20 cellular contexts compared by ENCODE assay signal in genomic region chr22:44544523-44545433, GRCh38. TPM values are rescaled to one million over a fixed set of nuclear protein-coding genes. Genes with fewer than 3 reads are reported as not detected.
DNase-seq lines count a peak whose midpoint lies in the region; ATAC-seq, FAIRE-seq and TF ChIP-seq lines count a peak whose summit lies in the region.
"Had no signal": no experiment of that assay in that cellular context is flagged by ENCODE, and none has a peak within 500 bp of the region (broad histone marks: within the 10 kb centered on the region; RNA-seq: fewer than 3 reads in every experiment).

No MANE protein-coding gene starts in this region.

- H3K14ac ChIP-seq in H1 (ENCODE audit: insufficient read length) (peak overlapping the region; percentile 37), H9 (ENCODE audit: insufficient read depth, low read length) (no peak overlapping the region)

- 92% methylated on average over 19 of the region's 19 CpGs; no CpG with 5 or more reads in 1 of the 2 experiments for WGBS in H1 (ENCODE audit: extremely low coverage in 1 of 2, insufficient coverage in 1 of 2, insufficient read length in 1 of 2, insufficient replicate concordance in 2 of 2, low coverage in 1 of 2, low lambda C conversion rate in 2 of 2, missing lambda C conversion rate in 1 of 2), 2 experiments
- no CpG with 5 or more reads among the region's 19 CpGs for WGBS in H9 (ENCODE audit: extremely low coverage, insufficient read length, low lambda C conversion rate)

- no peak for FAIRE-seq in H1 (lab: Jason Lieb, UNC)
- FAIRE-seq: H54, HepG2 had no signal

- no peak overlapping the region for H3K4me2 ChIP-seq in H1 (ENCODE audit: insufficient read depth in 1 of 2, low read depth in 2 of 2, low read length in 2 of 2)
- H3K4me2 ChIP-seq in H9 (ENCODE audit: insufficient read depth, insufficient read length, low read length) = no peak overlapping the region
- H3K4me2 ChIP-seq: PC-9 had no signal

- no peak for ATAC-seq in upper lobe of right lung
- ATAC-seq: HepG2 had no signal

- no peak overlapping the region for H3K27ac ChIP-seq in H1 (ENCODE audit: low read depth, low read length)
- no peak overlapping the region for H3K27ac ChIP-seq in upper lobe of right lung
- no peak overlapping the region for H3K27ac ChIP-seq in H9 (ENCODE audit: insufficient read length, low read depth, low read length)
- H3K27ac ChIP-seq: 22Rv1, PC-9 had no signal

- no peak overlapping the region for H2BK120ac ChIP-seq in H1 (replicated peaks; ENCODE audit: low read depth, low read length)
- no peak overlapping the region for H2BK120ac ChIP-seq in H9 (ENCODE audit: low read depth, low read length, poor library complexity, severe bottlenecking)

- H3T11ph ChIP-seq in H9 (ENCODE audit: low read length) = no peak overlapping the region

- TF ChIP-seq POLR2A in H1 (IDR thresholded peaks at IDR 0.05; ENCODE audit: control extremely low read depth in 1 of 2, low read depth in 2 of 2, low read length in 2 of 2) = no peak

- no peak overlapping the region; the same call in 1 of the 2 replicates for H2BK20ac ChIP-seq in H1 (ENCODE audit: low read length)
- no peak overlapping the region for H2BK20ac ChIP-seq in H9 (ENCODE audit: low read depth, low read length, poor library complexity, severe bottlenecking)

- no peak overlapping the region for H3K23ac ChIP-seq in H1 (ENCODE audit: insufficient read length)
- H3K23ac ChIP-seq in H9 (ENCODE audit: insufficient read length, low read depth, low read length) = no peak overlapping the region

- H3K4ac ChIP-seq in H1 (replicated peaks; ENCODE audit: insufficient read length, low read depth, low read length) (peak overlapping the region; percentile 72), H9 (ENCODE audit: low read depth, low read length) (no peak overlapping the region)

- H3K79me2 ChIP-seq in H1 (ENCODE audit: control insufficient read depth in 1 of 2, insufficient read depth in 2 of 2, low read length in 2 of 2) (no peaks in the 10 kb centered on the region), H9 (ENCODE audit: insufficient read depth, low read length) (no peaks in the 10 kb centered on the region)

- H2AFZ ChIP-seq in H1 (ENCODE audit: low read length) (no peak overlapping the region), H9 (ENCODE audit: low read length) (no peak overlapping the region)
- H2AFZ ChIP-seq: PC-9 had no signal

- no peak for TF ChIP-seq CTCF in H1 (IDR thresholded peaks at IDR 0.05; ENCODE audit: control extremely low read depth in 1 of 3, insufficient read depth in 1 of 3, low read depth in 1 of 3, low read length in 3 of 3)
- TF ChIP-seq CTCF in upper lobe of right lung (IDR thresholded peaks at IDR 0.05) = no peak
- TF ChIP-seq CTCF in H9 (conservative IDR thresholded peaks at IDR 0.05) = no peak

- no peaks in the 10 kb centered on the region for H3K36me3 ChIP-seq in H1 (ENCODE audit: control insufficient read depth in 2 of 4, insufficient read depth in 4 of 4, low read length in 3 of 4)
- no peaks in the 10 kb centered on the region for H3K36me3 ChIP-seq in upper lobe of right lung

- peaks cover 46% of the 10 kb centered on the region for H3K27me3 Mint-ChIP-seq in H9 (ENCODE audit: low read depth)

- H4K5ac ChIP-seq in H1 (ENCODE audit: insufficient read length, low read depth, low read length) (no peak overlapping the region), H9 (ENCODE audit: insufficient read length, low read depth, low read length) (no peak overlapping the region)

- H3K79me1 ChIP-seq in H1 (ENCODE audit: low read depth, low read length) = no peaks in the 10 kb centered on the region
- no peaks in the 10 kb centered on the region for H3K79me1 ChIP-seq in H9 (ENCODE audit: insufficient read depth, low read depth, low read length, poor library complexity, severe bottlenecking)

- H2AK5ac ChIP-seq in H1 (ENCODE audit: low read depth, low read length) = peak overlapping the region; percentile 75; the same call in 1 of the 2 replicates
- no peak overlapping the region for H2AK5ac ChIP-seq in H9 (ENCODE audit: insufficient read length, low read length)

- CTCF ChIA-PET in H1 (lab: Charles Lee; ENCODE audit: partially characterized antibody) = interaction anchor here (0.6 to 1.8 kb wide), 3 partner anchors 20 to 124 kb away, joined by 3 to 5 read pairs (median 3); no protein-coding TSS in a partner anchor

- peak; percentile 44 for DNase-seq in activated CD8-positive, alpha-beta memory T cell treated with anti-CD3 and anti-CD28 coated beads for 24 hours
- no peak for DNase-seq in activated CD8-positive, alpha-beta memory T cell treated with anti-CD3 and anti-CD28 coated beads, Interleukin-2, amount 50 U/mL, for 4 hours
- DNase-seq in H1 (ENCODE audit: low read depth in 1 of 2, low spot score in 2 of 2) = no peak
- DNase-seq in mesenteric fat pad (ENCODE audit: low spot score) = peak; percentile 83
- DNase-seq in upper lobe of right lung = peak; percentile 46
- no peak for DNase-seq in H9
- no peak for DNase-seq in activated gamma-delta T cell (lab: John Stamatoyannopoulos, UW)
- no peak for DNase-seq in NCI-H1105 (lab: John Stamatoyannopoulos, UW)
- DNase-seq: AML-193, DND-41, HFFc6, KG1, NCI-H1417 treated with DMSO at 0.1 percent for 48 hours, NCI-H187 treated with DMSO at 0.1 percent for 48 hours, NCI-H226 had no signal

- H3K27ac Mint-ChIP-seq in H9 = no peak overlapping the region; a peak in 2 of 7 replicates
- H3K27ac Mint-ChIP-seq: HFFc6 had no signal

- no peaks in the 10 kb centered on the region; a peak in 1 of 7 replicates for H3K27me3 ChIP-seq in H1 (replicated peaks in 1 of 4; ENCODE audit: control insufficient read depth in 3 of 4, extremely low read depth in 1 of 4, insufficient read depth in 3 of 4, low read length in 3 of 4)
- H3K27me3 ChIP-seq in upper lobe of right lung = peaks cover 12% of the 10 kb centered on the region
- H3K27me3 ChIP-seq in H9 (ENCODE audit: insufficient read depth, low read length) = no peaks in the 10 kb centered on the region

- H3K23me2 ChIP-seq in H1 (ENCODE audit: low read depth, low read length) = peaks cover 4% of the 10 kb centered on the region; the same call in 1 of the 2 replicates
- no peaks in the 10 kb centered on the region for H3K23me2 ChIP-seq in H9 (ENCODE audit: insufficient read length, low read depth, low read length, poor library complexity, severe bottlenecking)

- no peak for TF ChIP-seq RAD21 in H1 (IDR thresholded peaks at IDR 0.05 in 1 of 2, conservative IDR thresholded peaks at IDR 0.05 in 1 of 2; ENCODE audit: low read depth in 2 of 2, low read length in 2 of 2)

- H3K4me1 ChIP-seq in H1 (replicated peaks in 1 of 4; ENCODE audit: control insufficient read depth in 3 of 4, insufficient read depth in 4 of 4, low read length in 3 of 4) (peaks cover 0 to 18% (median 8%) of the 10 kb centered on the region in 4 experiments; a peak in 5 of 7 replicates), upper lobe of right lung (no peaks in the 10 kb centered on the region), H9 (ENCODE audit: insufficient read depth, low read length) (peaks cover 10% of the 10 kb centered on the region; the same call in 1 of the 2 replicates)

- H3K9ac ChIP-seq in H1 (replicated peaks in 1 of 4; ENCODE audit: extremely low read depth in 1 of 4, low read depth in 3 of 4, low read length in 3 of 4) (no peak overlapping the region), H9 (ENCODE audit: extremely low read depth, insufficient read length, low read length) (no peak overlapping the region)

- H3K9me3 Mint-ChIP-seq in H9 = peaks cover 2 to 4% of the 10 kb centered on the region in 2 experiments; a peak in 1 of 5 replicates
- H3K9me3 Mint-ChIP-seq: HFFc6 had no signal

- H2BK12ac ChIP-seq in H1 (ENCODE audit: low read depth, low read length) = peak overlapping the region; percentile 87; the same call in 1 of the 2 replicates
- H2BK12ac ChIP-seq in H9 (ENCODE audit: insufficient read length, low read depth, low read length) = no peak overlapping the region

- H4K91ac ChIP-seq in H1 (replicated peaks; ENCODE audit: insufficient read length, low read length) = no peak overlapping the region
- no peak overlapping the region for H4K91ac ChIP-seq in H9 (ENCODE audit: insufficient read length, low read depth, low read length)

- H3K4me3 Mint-ChIP-seq in H9 = no peak overlapping the region
- H3K4me3 Mint-ChIP-seq: CD14-positive monocyte, HFFc6 had no signal

- H4K20me1 ChIP-seq in H1 (replicated peaks in 1 of 2; ENCODE audit: control insufficient read depth in 1 of 2, insufficient read depth in 2 of 2, low read length in 2 of 2) (no peaks in the 10 kb centered on the region), H9 (ENCODE audit: control insufficient read depth, insufficient read depth, insufficient read length) (no peaks in the 10 kb centered on the region)

- H4K8ac ChIP-seq in H1 (ENCODE audit: extremely low read depth, insufficient read depth, low read length) (no peak overlapping the region), H9 (replicated peaks; ENCODE audit: insufficient read length, low read depth, low read length) (no peak overlapping the region)

- POLR2A ChIA-PET in H1 (lab: Charles Lee; ENCODE audit: partially characterized antibody) = no interaction called here

- H2BK5ac ChIP-seq in H1 (ENCODE audit: low read depth, low read length) (0 out of 2 replicates have a peak overlapping the region, but pooled peaks have one; percentile 35), H9 (ENCODE audit: insufficient read length, low read length) (no peak overlapping the region)

- H3K18ac ChIP-seq in H1 (ENCODE audit: extremely low read depth, low read length) (no peak overlapping the region), H9 (ENCODE audit: insufficient read length, low read depth, low read length) (no peak overlapping the region)

- H3K4me1 Mint-ChIP-seq in H9 = peaks cover 37 to 49% of the 10 kb centered on the region in 2 experiments

- no peak for TF ChIP-seq EP300 in H1 (IDR thresholded peaks at IDR 0.05; ENCODE audit: borderline replicate concordance in 1 of 2, low read depth in 2 of 2, low read length in 2 of 2)

- H3K56ac ChIP-seq in H1 (replicated peaks; ENCODE audit: insufficient read length, low read depth, low read length) (no peak overlapping the region), H9 (ENCODE audit: insufficient read length, low read depth, low read length) (no peak overlapping the region)

- H3K9me3 ChIP-seq in H1 (ENCODE audit: insufficient read depth in 2 of 2, low read depth in 1 of 2, low read length in 1 of 2) (no peaks in the 10 kb centered on the region), upper lobe of right lung (no peaks in the 10 kb centered on the region), H9 (ENCODE audit: control insufficient read depth, low read depth, low read length) (no peaks in the 10 kb centered on the region)

- H2BK15ac ChIP-seq in H1 (ENCODE audit: low read length) (peak overlapping the region; percentile 92), H9 (ENCODE audit: low read depth, low read length) (no peak overlapping the region)

- no peaks in the 10 kb centered on the region for H3K36me3 Mint-ChIP-seq in H9 (ENCODE audit: insufficient read depth in 1 of 3, low read depth in 3 of 3)
- H3K36me3 Mint-ChIP-seq: CD14-positive monocyte had no signal

- intact Hi-C loops in upper lobe of right lung (cut with DNase I) = no loop called here

- H3K4me3 ChIP-seq in H1 (ENCODE audit: extremely low read depth in 1 of 4, insufficient read depth in 2 of 4, low read depth in 3 of 4, low read length in 4 of 4) (no peak overlapping the region), upper lobe of right lung (no peak overlapping the region)
- H3K4me3 ChIP-seq: PC-9 had no signal

RNA-seq across cellular contexts. Expression of gene RTL6, which starts 46.7 kb away (rescaled TPM):
- 27.5 and 28.3 TPM in 2 replicates for total RNA-seq in H1 (2021; fragmentation: NEBNext Ultra II Directional; extraction: Animal tissue kit (Norgen Biotek cat#: 25700))
- polyA plus RNA-seq in H1 (2011; rRNA removed) = 16.4 and 22.9 TPM in 2 replicates
- 18.9 TPM for polyA plus RNA-seq in H1 (2011; cell fraction: cytosol; rRNA removed)
- polyA plus RNA-seq in H1 (2011; cell fraction: nucleus; rRNA removed) = 17.0 TPM
- 18.5 to 21.0 TPM (median 20.5 TPM) in 4 replicates for polyA plus RNA-seq in H1 (2012, experiment 1 of 2)
- polyA plus RNA-seq in H1 (2012, experiment 2 of 2) = 16.6 TPM
- polyA plus RNA-seq in H1 (2013, experiment 1 of 2) = 11.5 TPM
- 11.9 TPM for polyA plus RNA-seq in H1 (2013, experiment 2 of 2)
- 46.1 and 52.6 TPM in 2 replicates for polyA minus RNA-seq in H1 (2011; rRNA and poly(A)+ RNA removed)
- 24.7 TPM for polyA minus RNA-seq in H1 (2011; cell fraction: cytosol; rRNA and poly(A)+ RNA removed)
- 28.3 TPM for polyA minus RNA-seq in H1 (2011; cell fraction: nucleus; rRNA and poly(A)+ RNA removed)
- total RNA-seq in mesenteric fat pad = 29.6 TPM
- 18.4 TPM for total RNA-seq in upper lobe of right lung
- 30.8 and 31.1 TPM in 2 replicates for total RNA-seq in H9 (2021)
- total RNA-seq: HepG2 had no signal
- polyA plus RNA-seq: HepG2 had no signal

Comparison
In these comparisons a context has a peak if more than half of its experiments do, and no peak if none do; other contexts are left out.
1. DNase-seq: peak in activated CD8-positive, alpha-beta memory T cell treated with anti-CD3 and anti-CD28 coated beads for 24 hours (single experiment), mesenteric fat pad (single experiment) and upper lobe of right lung (single experiment); none in activated CD8-positive, alpha-beta memory T cell treated with anti-CD3 and anti-CD28 coated beads, Interleukin-2, amount 50 U/mL, for 4 hours (single experiment), H1 (0 of 2), H9 (single experiment), activated gamma-delta T cell (single experiment) and NCI-H1105 (single experiment).